8 cellular contexts compared by ENCODE assay signal in genomic region chr10:8052970-8053445, GRCh38. TPM values are rescaled to one million over a fixed set of nuclear protein-coding genes. Genes with fewer than 3 reads are reported as not detected.
DNase-seq lines count a peak whose midpoint lies in the region; ATAC-seq and TF ChIP-seq lines count a peak whose summit lies in the region.

No MANE protein-coding gene starts in this region.

- 6 to 18% methylated on average over 13 to 15 of the region's 17 CpGs for WGBS in esophagus squamous epithelium, 2 donors
- 7% methylated on average over 17 of the region's 17 CpGs for WGBS in sigmoid colon, 2 donors

- H3K4me1 ChIP-seq in Panc1 (ENCODE audit: control insufficient read depth, insufficient read depth, low read length) (no peaks in the 10 kb centered on the region), esophagus squamous epithelium (peaks cover 53 to 82% (median 60%) of the 10 kb centered on the region in 3 donors), sigmoid colon (peaks cover 0 to 72% (median 68%) of the 10 kb centered on the region in 4 donors)

- TF ChIP-seq CTCF in GM20000 (IDR thresholded peaks at IDR 0.05; ENCODE audit: extremely low read depth, missing control alignments) (no peak), Panc1 (IDR thresholded peaks at IDR 0.05) (no peak), esophagus squamous epithelium (IDR thresholded peaks at IDR 0.05) (peak in 1 of 6 experiments; percentile 47), sigmoid colon (IDR thresholded peaks at IDR 0.05) (peak in 2 of 4 experiments; percentile 15 to 44)

- CTCF ChIA-PET in Panc1 (lab: Charles Lee) = no interaction called here

- no peak for TF ChIP-seq EP300 in sigmoid colon (IDR thresholded peaks at IDR 0.05)

- BruUV-seq in Panc1 (replicated peaks; lab: Mats Ljungman, UMichigan) = no TSS peak

- peak overlapping the region; percentile 20 to 57; a peak in 2 of 4 replicates for H3K4me3 ChIP-seq in Panc1 (ENCODE audit: low read depth in 2 of 2, low read length in 2 of 2)
- peak overlapping the region in 3 of 4 donors; percentile 47 to 76 (median 61) for H3K4me3 ChIP-seq in esophagus squamous epithelium
- peak overlapping the region in 3 of 4 donors; percentile 13 to 44 (median 42) for H3K4me3 ChIP-seq in sigmoid colon

- ATAC-seq in Panc1 (no peak), HG02588 (IDR thresholded peaks at IDR 0.05; ENCODE audit: unreplicated experiment) (no peak), GM19395 (IDR thresholded peaks at IDR 0.05; ENCODE audit: unreplicated experiment) (no peak)

- no peak for TF ChIP-seq POLR2A in esophagus squamous epithelium (IDR thresholded peaks at IDR 0.05)
- no peak for TF ChIP-seq POLR2A in sigmoid colon (IDR thresholded peaks at IDR 0.05)

- POLR2A ChIA-PET in Panc1 (lab: Charles Lee) = interaction anchor here (0.5 kb wide), 1 partner anchor 16 kb away, joined by 7 read pairs; no protein-coding TSS in a partner anchor

- H3K27ac ChIP-seq in Panc1 (ENCODE audit: low read length) (peak overlapping the region; percentile 34; the same call in 1 of the 2 replicates), esophagus squamous epithelium (no peak overlapping the region), sigmoid colon (no peak overlapping the region)

- H3K9me3 ChIP-seq in Panc1 (ENCODE audit: control insufficient read depth, insufficient read depth, low read depth, low read length) (no peaks in the 10 kb centered on the region), esophagus squamous epithelium (no peaks in the 10 kb centered on the region), sigmoid colon (no peaks in the 10 kb centered on the region)

- in situ Hi-C loops in Panc1 (cut with HindIII; ENCODE audit: low pct_unique_long_range_greater_than_20kb, low sequenced_read_pairs) = no loop called here

- intact Hi-C loops in Panc1 (cut with micrococcal nuclease; ENCODE audit: unreplicated experiment) (no loop called here), esophagus squamous epithelium (cut with DNase I) (no loop called here), sigmoid colon (cut with DNase I) (no loop called here)

- no peaks in the 10 kb centered on the region for H3K27me3 ChIP-seq in Panc1 (ENCODE audit: control insufficient read depth, insufficient read depth, low read length)
- H3K27me3 ChIP-seq in esophagus squamous epithelium = peaks cover 38 to 100% (median 49%) of the 10 kb centered on the region in 4 donors
- peaks cover 80 to 100% (median 87%) of the 10 kb centered on the region in 3 donors for H3K27me3 ChIP-seq in sigmoid colon

- DNase-seq in GM20000 (ENCODE audit: low spot score) (peak; percentile 8), Panc1 (ENCODE audit: low read depth, low spot score) (no peak), esophagus squamous epithelium (lab: John Stamatoyannopoulos, UW) (no peak), sigmoid colon (no peak), HUDEP-2 (lab: John Stamatoyannopoulos, UW; ENCODE audit: unreplicated experiment in 76 of 76) (no peak)
- no peak for DNase-seq in stimulated activated CD4-positive, alpha-beta T cell treated with anti-CD3 and anti-CD28 coated beads, Interleukin-1b, Interleukin-23, amount 100 ng/mL, for 48 hours

- H3K36me3 ChIP-seq in Panc1 (ENCODE audit: control insufficient read depth, insufficient read depth, low read length) = no peaks in the 10 kb centered on the region
- H3K36me3 ChIP-seq in esophagus squamous epithelium = no peaks in the 10 kb centered on the region
- H3K36me3 ChIP-seq in sigmoid colon = no peaks in the 10 kb centered on the region

RNA-seq across cellular contexts. Expression of gene GATA3, which starts 1.5 kb away (rescaled TPM):
- total RNA-seq in Panc1 (2021; ENCODE audit: unreplicated experiment) = 5.9 TPM
- polyA plus RNA-seq in Panc1 (2012; ENCODE audit: insufficient read length) = 13.7 TPM
- total RNA-seq in esophagus squamous epithelium = 1 to 10 TPM in 1 of 4 donors, under 1 TPM in 2, not detected in 1; 0.35 to 1.3 (median 0.40) TPM
- total RNA-seq in sigmoid colon = not detected
- 1 to 10 TPM in 2 of 3 donors, not detected in 1; 1.2 to 2.1 TPM for polyA plus RNA-seq in sigmoid colon
